ENCODE assay signal across 8 cellular contexts in genomic region chr16:29290631-29291247, GRCh38.
A peak's percentile ranks its signal among the peaks of the same experiment; 100 is the strongest.
DNase-seq lines count a peak whose midpoint lies in the region; ATAC-seq, FAIRE-seq and TF ChIP-seq lines count a peak whose summit lies in the region.

No MANE protein-coding gene starts in this region.

- POLR2A ChIA-PET in Panc1 (lab: Charles Lee) = no interaction called here

- H4K20me1 ChIP-seq in osteoblast (ENCODE audit: insufficient read depth, low read length) = no peaks in the 10 kb centered on the region

- DNase-seq in GM18507 (ENCODE audit: extremely low spot score, insufficient read length, low read depth) = peak; percentile 33
- DNase-seq in Panc1 (ENCODE audit: low read depth, low spot score) = peak; percentile 85
- peak; percentile 48 for DNase-seq in activated T-helper 2 cell treated with anti-CD3 and anti-CD28 coated beads, Interferon-gamma antibody, Interleukin-2, Interleukin-4, amounts not matched to agents 10 μg/mL and 5 μg/mL and 100 μg/mL, durations not matched to agents 14 hours and 24 hours and 36 hours (ENCODE audit: low spot score)
- DNase-seq in foreskin melanocyte = peak; percentile 85
- DNase-seq in osteoblast (ENCODE audit: insufficient read length, low spot score, missing footprints) = peak; percentile 95
- DNase-seq in suprapubic skin (ENCODE audit: low spot score in 2 of 2) = peak; percentile 97 to 98
- no peak for DNase-seq in middle frontal gyrus (ENCODE audit: extremely low spot score, low spot score)

- H3K27ac Mint-ChIP-seq in activated T-helper 2 cell treated with anti-CD3 and anti-CD28 coated beads, Interferon-gamma antibody, Interleukin-2, Interleukin-4, amounts not matched to agents 10 μg/mL and 5 μg/mL and 100 μg/mL, durations not matched to agents 14 hours and 24 hours and 36 hours = no peak overlapping the region

- H2AFZ ChIP-seq in osteoblast (ENCODE audit: low read length) = peak overlapping the region; percentile 86

- TF ChIP-seq CTCF in Panc1 (IDR thresholded peaks at IDR 0.05) (no peak), osteoblast (IDR thresholded peaks at IDR 0.05; ENCODE audit: extremely low read depth, low read depth, low read length) (no peak), suprapubic skin (IDR thresholded peaks at IDR 0.05) (no peak)

- H3K4me2 ChIP-seq in osteoblast (ENCODE audit: insufficient read depth, low read length) = peak overlapping the region; percentile 75

- H3K4me1 Mint-ChIP-seq in activated T-helper 2 cell treated with anti-CD3 and anti-CD28 coated beads, Interferon-gamma antibody, Interleukin-2, Interleukin-4, amounts not matched to agents 10 μg/mL and 5 μg/mL and 100 μg/mL, durations not matched to agents 14 hours and 24 hours and 36 hours (ENCODE audit: low read depth) = peaks cover 6% of the 10 kb centered on the region

- H3K9me3 Mint-ChIP-seq in activated T-helper 2 cell treated with anti-CD3 and anti-CD28 coated beads, Interferon-gamma antibody, Interleukin-2, Interleukin-4, amounts not matched to agents 10 μg/mL and 5 μg/mL and 100 μg/mL, durations not matched to agents 14 hours and 24 hours and 36 hours = no peaks in the 10 kb centered on the region

- TSS peak; percentile 85 for BruUV-seq in Panc1 (replicated peaks; lab: Mats Ljungman, UMichigan)

- H3K27ac ChIP-seq in Panc1 (ENCODE audit: low read length) = peak overlapping the region; percentile 74
- H3K27ac ChIP-seq in osteoblast (ENCODE audit: low read depth, low read length) = peak overlapping the region; percentile 67
- peak overlapping the region; percentile 75 for H3K27ac ChIP-seq in suprapubic skin

- no peak for TF ChIP-seq EP300 in suprapubic skin (IDR thresholded peaks at IDR 0.05)

- ATAC-seq in HG02938 (IDR thresholded peaks at IDR 0.05; ENCODE audit: unreplicated experiment) (peak; percentile 50), Panc1 (peak; percentile 91)

- H3K4me1 ChIP-seq in Panc1 (ENCODE audit: control insufficient read depth, insufficient read depth, low read length) (peaks cover 13% of the 10 kb centered on the region), osteoblast (ENCODE audit: insufficient read depth, low read length) (peaks cover 11% of the 10 kb centered on the region), suprapubic skin (peaks cover 49% of the 10 kb centered on the region)

- no peaks in the 10 kb centered on the region for H3K27me3 Mint-ChIP-seq in activated T-helper 2 cell treated with anti-CD3 and anti-CD28 coated beads, Interferon-gamma antibody, Interleukin-2, Interleukin-4, amounts not matched to agents 10 μg/mL and 5 μg/mL and 100 μg/mL, durations not matched to agents 14 hours and 24 hours and 36 hours (ENCODE audit: low read depth)

- WGBS in suprapubic skin = 43% methylated on average over 10 of the region's 24 CpGs

- no peaks in the 10 kb centered on the region for H3K79me2 ChIP-seq in osteoblast (ENCODE audit: insufficient read depth, low read length)

- peak overlapping the region; percentile 17 to 36 for H3K4me3 ChIP-seq in Panc1 (ENCODE audit: low read depth in 2 of 2, low read length in 2 of 2)
- peak overlapping the region; percentile 58 for H3K4me3 ChIP-seq in osteoblast (ENCODE audit: insufficient read depth, low read length)
- peak overlapping the region; percentile 39 for H3K4me3 ChIP-seq in suprapubic skin

- FAIRE-seq in GM18507 (lab: Jason Lieb, UNC) = peak; percentile 84

- H3K9me3 ChIP-seq in Panc1 (ENCODE audit: control insufficient read depth, insufficient read depth, low read depth, low read length) (no peaks in the 10 kb centered on the region), osteoblast (ENCODE audit: low read depth, low read length) (no peaks in the 10 kb centered on the region), suprapubic skin (no peaks in the 10 kb centered on the region)

- no peaks in the 10 kb centered on the region for H3K36me3 Mint-ChIP-seq in activated T-helper 2 cell treated with anti-CD3 and anti-CD28 coated beads, Interferon-gamma antibody, Interleukin-2, Interleukin-4, amounts not matched to agents 10 μg/mL and 5 μg/mL and 100 μg/mL, durations not matched to agents 14 hours and 24 hours and 36 hours (ENCODE audit: low read depth)

- H3K27me3 ChIP-seq in Panc1 (ENCODE audit: control insufficient read depth, insufficient read depth, low read length) = no peaks in the 10 kb centered on the region
- H3K27me3 ChIP-seq in osteoblast (ENCODE audit: insufficient read depth, low read length) = no peaks in the 10 kb centered on the region
- H3K27me3 ChIP-seq in suprapubic skin = no peaks in the 10 kb centered on the region

- peak overlapping the region; percentile 21 for H3K4me3 Mint-ChIP-seq in activated T-helper 2 cell treated with anti-CD3 and anti-CD28 coated beads, Interferon-gamma antibody, Interleukin-2, Interleukin-4, amounts not matched to agents 10 μg/mL and 5 μg/mL and 100 μg/mL, durations not matched to agents 14 hours and 24 hours and 36 hours (ENCODE audit: low read depth)

- TF ChIP-seq POLR2A in suprapubic skin (IDR thresholded peaks at IDR 0.05) = peak in 1 of 2 donors; percentile 11

- intact Hi-C loops in Panc1 (cut with micrococcal nuclease; ENCODE audit: unreplicated experiment) = no loop called here
- intact Hi-C loops in activated T-helper 2 cell treated with anti-CD3 and anti-CD28 coated beads, Interferon-gamma antibody, Interleukin-2, Interleukin-4, amounts not matched to agents 10 μg/mL and 5 μg/mL and 100 μg/mL, durations not matched to agents 14 hours and 24 hours and 36 hours (cut with micrococcal nuclease) = no loop called here

- H3K36me3 ChIP-seq in Panc1 (ENCODE audit: control insufficient read depth, insufficient read depth, low read length) (no peaks in the 10 kb centered on the region), osteoblast (ENCODE audit: insufficient read depth, low read length) (no peaks in the 10 kb centered on the region), suprapubic skin (no peaks in the 10 kb centered on the region)

- CTCF ChIA-PET in Panc1 (lab: Charles Lee) = no interaction called here

- in situ Hi-C loops in Panc1 (cut with HindIII; ENCODE audit: low pct_unique_long_range_greater_than_20kb, low sequenced_read_pairs) = no loop called here
